ENCODE assay signal across 11 cellular contexts in genomic region chr10:5861269-5862031, GRCh38. TPM values are rescaled to one million over a fixed set of nuclear protein-coding genes. Genes with fewer than 3 reads are reported as not detected.
A peak's percentile ranks its signal among the peaks of the same experiment; 100 is the strongest.
DNase-seq lines count a peak whose midpoint lies in the region; TF ChIP-seq lines count a peak whose summit lies in the region.
"Had no signal": no experiment of that assay in that cellular context is flagged by ENCODE, and none has a peak within 500 bp of the region (broad histone marks: within the 10 kb centered on the region; RNA-seq: fewer than 3 reads in every experiment).

No MANE protein-coding gene starts in this region.

- 55% methylated on average over 13 to 14 of the region's 14 CpGs for WGBS in GM23248 (ENCODE audit: low coverage in 1 of 2, low lambda C conversion rate in 2 of 2, missing lambda C conversion rate in 2 of 2), 2 experiments

- H3K27me3 ChIP-seq in GM23248 (replicated peaks; ENCODE audit: insufficient read depth), result no peaks in the 10 kb centered on the region
- H3K27me3 ChIP-seq in PC-9 (ENCODE audit: insufficient read depth, low read depth), result no peaks in the 10 kb centered on the region
- H3K27me3 ChIP-seq in uterus, result no peaks in the 10 kb centered on the region
- H3K27me3 ChIP-seq: Peyer's patch had no signal

- no peak for TF ChIP-seq CTCF in PC-9 (conservative IDR thresholded peaks at IDR 0.05)
- no peak for TF ChIP-seq CTCF in uterus (IDR thresholded peaks at IDR 0.05)

- DNase-seq in GM23248 (peak; percentile 93), PC-9 (peak; percentile 47 to 79), epithelial cell of prostate (ENCODE audit: low read depth, low spot score) (peak; percentile 43), renal cortical epithelial cell (ENCODE audit: low read depth) (peak; percentile 92), SHP77 (lab: John Stamatoyannopoulos, UW) (no peak), NCI-H1092 (lab: John Stamatoyannopoulos, UW) (no peak), uterus (no peak)
- DNase-seq in effector CD8-positive, alpha-beta T cell (lab: John Stamatoyannopoulos, UW), result no peak
- DNase-seq: activated CD4-positive, alpha-beta T cell treated with anti-CD3 and anti-CD28 coated beads, Interleukin-2, amount 50 U/mL, for 48 hours; NCI-H1105 had no signal

- H4K20me1 ChIP-seq in GM23248 (ENCODE audit: insufficient read depth) (no peaks in the 10 kb centered on the region), PC-9 (ENCODE audit: insufficient read depth) (no peaks in the 10 kb centered on the region)

- no peaks in the 10 kb centered on the region for H3K9me3 ChIP-seq in GM23248 (ENCODE audit: low read depth)
- H3K9me3 ChIP-seq in PC-9 (ENCODE audit: insufficient read depth, low read depth), result no peaks in the 10 kb centered on the region
- no peaks in the 10 kb centered on the region for H3K9me3 ChIP-seq in uterus
- H3K9me3 ChIP-seq: Peyer's patch had no signal

- H3K4me1 ChIP-seq in GM23248 (ENCODE audit: insufficient read depth) (peaks cover 10% of the 10 kb centered on the region), PC-9 (replicated peaks; ENCODE audit: insufficient read depth) (peaks cover 15% of the 10 kb centered on the region), uterus (no peaks in the 10 kb centered on the region)
- H3K4me1 ChIP-seq: Peyer's patch had no signal

- no peak for TF ChIP-seq POLR2A in uterus (IDR thresholded peaks at IDR 0.05)

- in situ Hi-C loops in GM23248 (cut with MboI), result no loop called here

- H3K9me2 ChIP-seq in GM23248 (ENCODE audit: insufficient read depth) (no peaks in the 10 kb centered on the region), PC-9 (ENCODE audit: insufficient read depth) (no peaks in the 10 kb centered on the region)

- H3K9ac ChIP-seq in GM23248, result peak overlapping the region; percentile 13; the same call in 1 of the 2 replicates

- no peaks in the 10 kb centered on the region for H3K79me2 ChIP-seq in GM23248 (ENCODE audit: insufficient read depth)
- no peaks in the 10 kb centered on the region for H3K79me2 ChIP-seq in PC-9 (ENCODE audit: low read depth)

- H3K4me3 ChIP-seq in GM23248, result no peak overlapping the region
- H3K4me3 ChIP-seq in PC-9, result no peak overlapping the region
- H3K4me3 ChIP-seq in uterus, result no peak overlapping the region
- H3K4me3 ChIP-seq: Peyer's patch had no signal

- H3K27ac ChIP-seq in GM23248 (peak overlapping the region; percentile 70), PC-9 (peak overlapping the region; percentile 39), epithelial cell of prostate (peak overlapping the region; percentile 12), uterus (no peak overlapping the region)

- H2AFZ ChIP-seq in GM23248 (no peak overlapping the region), PC-9 (no peak overlapping the region)

- no TSS peak for BruUV-seq in PC-9 (replicated peaks; lab: Mats Ljungman, UMichigan)

- intact Hi-C loops in PC-9 (cut with micrococcal nuclease; ENCODE audit: unreplicated experiment), result no loop called here
- intact Hi-C loops in uterus (cut with DNase I; ENCODE audit: low total_unique reads), result no loop called here

- H3K36me3 ChIP-seq in GM23248 (ENCODE audit: low read depth) (no peaks in the 10 kb centered on the region), PC-9 (ENCODE audit: low read depth) (no peaks in the 10 kb centered on the region), uterus (no peaks in the 10 kb centered on the region)
- H3K36me3 ChIP-seq: Peyer's patch had no signal

- CTCF ChIA-PET in PC-9 (lab: Charles Lee), result interaction anchor here (0.6 kb wide), 3 partner anchors 12 to 1046 kb away, joined by 3 read pairs; no protein-coding TSS in a partner anchor

- no peak overlapping the region for H3K4me2 ChIP-seq in GM23248 (ENCODE audit: unreplicated experiment)
- H3K4me2 ChIP-seq in PC-9, result peak overlapping the region; percentile 31

- POLR2A ChIA-PET in PC-9 (lab: Charles Lee; ENCODE audit: unreplicated experiment), result interaction anchor here (0.6 kb wide), 2 partner anchors 404 to 530 kb away, joined by 4 to 5 read pairs; no protein-coding TSS in a partner anchor

- H3F3A ChIP-seq in GM23248 (ENCODE audit: insufficient read depth), result peaks cover 4% of the 10 kb centered on the region; the same call in 1 of the 2 replicates
- peaks cover 20% of the 10 kb centered on the region for H3F3A ChIP-seq in PC-9 (ENCODE audit: insufficient read depth, low read depth)

RNA-seq across cellular contexts. Expression of gene ANKRD16, which starts 28.2 kb away (rescaled TPM):
- total RNA-seq in GM23248 (2014; rRNA removed; shearing (Covaris generic)), result 5.4 and 5.9 TPM in 2 replicates
- polyA plus RNA-seq in GM23248 (2016; fragmentation: Nextera tagmentation; extraction: Ambion mirVana), result 2.7 and 3.1 TPM in 2 replicates
- total RNA-seq in PC-9 (2021) (9.8 and 12.2 TPM in 2 replicates), renal cortical epithelial cell (6.4 and 8.2 TPM in 2 replicates), uterus (10 to 100 TPM; 11.9 to 28.4 (median 17.8) TPM)

RNA-seq across cellular contexts. Expression of gene FBH1, which starts 28.6 kb away (rescaled TPM):
- 79.3 and 87.6 TPM in 2 replicates for total RNA-seq in GM23248 (2014; rRNA removed; shearing (Covaris generic))
- 66.4 and 71.4 TPM in 2 replicates for polyA plus RNA-seq in GM23248 (2016; fragmentation: Nextera tagmentation; extraction: Ambion mirVana)
- total RNA-seq in PC-9 (2021), result 68.0 and 90.9 TPM in 2 replicates
- total RNA-seq in renal cortical epithelial cell, result 80.2 and 110 TPM in 2 replicates
- 100 to 1,000 TPM in 2 of 4 donors, 10 to 100 TPM in 2; 55.0 to 119 (median 85.8) TPM for total RNA-seq in uterus

RNA-seq across cellular contexts. Expression of gene GDI2, which starts 48.2 kb away (rescaled TPM):
- 311 and 350 TPM in 2 replicates for total RNA-seq in GM23248 (2014; rRNA removed; shearing (Covaris generic))
- 195 and 206 TPM in 2 replicates for polyA plus RNA-seq in GM23248 (2016; fragmentation: Nextera tagmentation; extraction: Ambion mirVana)
- total RNA-seq in PC-9 (2021), result 152 and 196 TPM in 2 replicates
- total RNA-seq in renal cortical epithelial cell, result 411 and 630 TPM in 2 replicates
- 100 to 1,000 TPM in 3 of 4 donors, 10 to 100 TPM in 1; 91.7 to 420 (median 185) TPM for total RNA-seq in uterus

Comparison
In these comparisons a context has a peak if more than half of its experiments do, and no peak if none do; other contexts are left out.
1. DNase-seq: peak in GM23248 (single experiment), PC-9 (2 of 2), epithelial cell of prostate (single experiment) and renal cortical epithelial cell (single experiment); none in SHP77 (0 of 2), effector CD8-positive, alpha-beta T cell (single experiment), NCI-H1092 (single experiment) and uterus (0 of 2).
2. H3K27ac ChIP-seq: peak in GM23248 (single experiment), PC-9 (single experiment) and epithelial cell of prostate (single experiment); none in uterus (0 of 2).